Comparison of ENCODE assay signal across 15 cellular contexts in the genomic region with DNA sequence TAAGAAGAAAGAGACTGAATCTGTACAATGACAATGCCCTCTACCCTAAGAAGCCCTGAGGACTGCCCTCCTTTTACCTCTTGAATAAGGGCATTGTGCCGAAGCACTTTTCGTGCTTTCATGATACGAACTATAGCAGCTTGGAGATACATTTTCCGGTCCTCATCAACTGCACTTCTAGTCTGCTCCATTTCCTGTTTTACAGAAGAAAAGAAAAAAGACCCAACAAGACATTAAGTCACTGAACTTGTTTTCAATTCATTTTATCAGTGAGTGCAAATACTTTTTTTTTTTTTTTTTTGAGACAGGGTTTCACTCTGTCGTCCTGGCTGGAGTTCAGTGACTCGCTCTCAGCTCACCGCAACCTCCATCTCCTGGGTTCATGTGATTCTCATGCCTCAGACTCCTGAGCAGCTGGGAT.
DNase-seq lines count a peak whose midpoint lies in the region; ATAC-seq and TF ChIP-seq lines count a peak whose summit lies in the region.
"Had no signal": no experiment of that assay in that cellular context is flagged by ENCODE, and none has a peak within 500 bp of the region (broad histone marks: within the 10 kb centered on the region; RNA-seq: fewer than 3 reads in every experiment).

No MANE protein-coding gene starts in this region.

- no peak overlapping the region for H4K5ac ChIP-seq in H9 (ENCODE audit: insufficient read length, low read depth, low read length)

- H3K36me3 Mint-ChIP-seq in H9 (ENCODE audit: insufficient read depth in 1 of 3, low read depth in 3 of 3), result peaks cover 5 to 34% (median 24%) of the 10 kb centered on the region in 3 experiments; a peak in 5 of 7 replicates

- DNase-seq in A172 (ENCODE audit: low spot score), result peak; percentile 40
- peak; percentile 40 for DNase-seq in COLO829 (ENCODE audit: low spot score)
- peak; percentile 64 for DNase-seq in SK-MEL-5 (ENCODE audit: low read depth, low spot score)
- DNase-seq in central memory CD4-positive, alpha-beta T cell, result peak; percentile 21
- DNase-seq in colonic mucosa, result no peak
- DNase-seq in H9, result no peak
- DNase-seq in upper lobe of left lung, result no peak
- no peak for DNase-seq in heart right ventricle
- DNase-seq: activated naive CD8-positive, alpha-beta T cell treated with anti-CD3 and anti-CD28 coated beads for 36 hours; DMS 273 treated with DMSO at 0.1 percent for 48 hours; effector memory CD4-positive, alpha-beta T cell; left ventricle myocardium superior; NCI-H187; NCI-H510A treated with DMSO at 0.1 percent for 48 hours; pancreas had no signal

- H3K36me3 ChIP-seq in colonic mucosa (no peaks in the 10 kb centered on the region), upper lobe of left lung (peaks cover 4 to 87% (median 31%) of the 10 kb centered on the region in 4 donors), heart right ventricle (peaks cover 0 to 100% (median 25%) of the 10 kb centered on the region in 9 donors)

- no peak overlapping the region for H2AK5ac ChIP-seq in H9 (ENCODE audit: insufficient read length, low read length)

- no peak overlapping the region for H3T11ph ChIP-seq in H9 (ENCODE audit: low read length)

- no peaks in the 10 kb centered on the region for H3K9me3 ChIP-seq in colonic mucosa
- no peaks in the 10 kb centered on the region for H3K9me3 ChIP-seq in H9 (ENCODE audit: control insufficient read depth, low read depth, low read length)
- no peaks in the 10 kb centered on the region for H3K9me3 ChIP-seq in upper lobe of left lung
- H3K9me3 ChIP-seq in heart right ventricle, result no peaks in the 10 kb centered on the region
- H3K9me3 ChIP-seq: pancreas had no signal

- no peaks in the 10 kb centered on the region for H3K9me3 Mint-ChIP-seq in H9
- H3K9me3 Mint-ChIP-seq: activated naive CD8-positive, alpha-beta T cell treated with anti-CD3 and anti-CD28 coated beads for 36 hours had no signal

- no peak overlapping the region for H3K23ac ChIP-seq in H9 (ENCODE audit: insufficient read length, low read depth, low read length)

- intact Hi-C loops in colonic mucosa (cut with DNase I) (no loop called here), heart right ventricle (cut with DNase I) (no loop called here)

- in situ Hi-C loops in SK-MEL-5 (cut with HindIII; ENCODE audit: low pct_unique_long_range_greater_than_20kb, low sequenced_read_pairs), result no loop called here

- H3K4me3 ChIP-seq in colonic mucosa (no peak overlapping the region), upper lobe of left lung (no peak overlapping the region), heart right ventricle (no peak overlapping the region)
- H3K4me3 ChIP-seq: pancreas had no signal

- H4K8ac ChIP-seq in H9 (replicated peaks; ENCODE audit: insufficient read length, low read depth, low read length), result no peak overlapping the region

- H3K4me1 Mint-ChIP-seq in H9, result peaks cover 23 to 24% of the 10 kb centered on the region in 2 experiments
- H3K4me1 Mint-ChIP-seq: activated naive CD8-positive, alpha-beta T cell treated with anti-CD3 and anti-CD28 coated beads for 36 hours had no signal

- TF ChIP-seq POLR2A in upper lobe of left lung (IDR thresholded peaks at IDR 0.05), result no peak

- H4K20me1 ChIP-seq in H9 (ENCODE audit: control insufficient read depth, insufficient read depth, insufficient read length), result no peaks in the 10 kb centered on the region

- H3K27me3 ChIP-seq in colonic mucosa, result no peaks in the 10 kb centered on the region
- no peaks in the 10 kb centered on the region for H3K27me3 ChIP-seq in H9 (ENCODE audit: insufficient read depth, low read length)
- H3K27me3 ChIP-seq in upper lobe of left lung, result no peaks in the 10 kb centered on the region
- no peaks in the 10 kb centered on the region for H3K27me3 ChIP-seq in heart right ventricle
- H3K27me3 ChIP-seq: pancreas had no signal

- H2BK12ac ChIP-seq in H9 (ENCODE audit: insufficient read length, low read depth, low read length), result no peak overlapping the region

- no peak overlapping the region for H3K4me3 Mint-ChIP-seq in H9
- H3K4me3 Mint-ChIP-seq: activated naive CD8-positive, alpha-beta T cell treated with anti-CD3 and anti-CD28 coated beads for 36 hours had no signal

- H3K9ac ChIP-seq in colonic mucosa (ENCODE audit: low read depth in 2 of 2, low read length in 2 of 2) (no peak overlapping the region), H9 (ENCODE audit: extremely low read depth, insufficient read length, low read length) (no peak overlapping the region)

- no peak overlapping the region for H3K14ac ChIP-seq in H9 (ENCODE audit: insufficient read depth, low read length)

- no peak overlapping the region for H2BK5ac ChIP-seq in H9 (ENCODE audit: insufficient read length, low read length)

- H3K4ac ChIP-seq in H9 (ENCODE audit: low read depth, low read length), result no peak overlapping the region

- TF ChIP-seq EP300 in upper lobe of left lung (IDR thresholded peaks at IDR 0.05), result no peak

- H4K91ac ChIP-seq in H9 (ENCODE audit: insufficient read length, low read depth, low read length), result no peak overlapping the region

- no peaks in the 10 kb centered on the region for H3K27me3 Mint-ChIP-seq in H9 (ENCODE audit: low read depth)
- H3K27me3 Mint-ChIP-seq: activated naive CD8-positive, alpha-beta T cell treated with anti-CD3 and anti-CD28 coated beads for 36 hours had no signal

- H3K18ac ChIP-seq in H9 (ENCODE audit: insufficient read length, low read depth, low read length), result no peak overlapping the region

- H3K79me1 ChIP-seq in H9 (ENCODE audit: insufficient read depth, low read depth, low read length, poor library complexity, severe bottlenecking), result no peaks in the 10 kb centered on the region

- no peaks in the 10 kb centered on the region for H3K23me2 ChIP-seq in H9 (ENCODE audit: insufficient read length, low read depth, low read length, poor library complexity, severe bottlenecking)

- ATAC-seq in upper lobe of left lung (ENCODE audit: low FRiP score in 2 of 2) (no peak), heart right ventricle (no peak)
- ATAC-seq: left ventricle myocardium superior, pancreas had no signal

- H2BK15ac ChIP-seq in H9 (ENCODE audit: low read depth, low read length), result no peak overlapping the region

- no CpG with 5 or more reads among the region's 7 CpGs for WGBS in H9 (ENCODE audit: extremely low coverage, insufficient read length, low lambda C conversion rate)
- WGBS in upper lobe of left lung, 2 donors, result 91 to 97% methylated on average over 7 of the region's 7 CpGs
- 83 to 86% methylated on average over 7 of the region's 7 CpGs for WGBS in heart right ventricle, 2 donors

- H3K79me2 ChIP-seq in H9 (ENCODE audit: insufficient read depth, low read length), result no peaks in the 10 kb centered on the region

- TF ChIP-seq CTCF in colonic mucosa (IDR thresholded peaks at IDR 0.05) (no peak), H9 (conservative IDR thresholded peaks at IDR 0.05) (no peak), upper lobe of left lung (IDR thresholded peaks at IDR 0.05) (no peak), heart right ventricle (IDR thresholded peaks at IDR 0.05) (no peak)

- no peak overlapping the region for H3K4me2 ChIP-seq in H9 (ENCODE audit: insufficient read depth, insufficient read length, low read length)

- no peak overlapping the region for H3K27ac ChIP-seq in colonic mucosa
- H3K27ac ChIP-seq in H9 (ENCODE audit: insufficient read length, low read depth, low read length), result no peak overlapping the region
- no peak overlapping the region for H3K27ac ChIP-seq in upper lobe of left lung
- H3K27ac ChIP-seq in heart right ventricle, result no peak overlapping the region
- H3K27ac ChIP-seq: pancreas had no signal

- H3K27ac Mint-ChIP-seq in H9, result peak overlapping the region in 1 of 3 experiments; percentile 55; a peak in 1 of 7 replicates
- H3K27ac Mint-ChIP-seq: activated naive CD8-positive, alpha-beta T cell treated with anti-CD3 and anti-CD28 coated beads for 36 hours had no signal

- H3K56ac ChIP-seq in H9 (ENCODE audit: insufficient read length, low read depth, low read length), result no peak overlapping the region

- no peak overlapping the region for H2BK20ac ChIP-seq in H9 (ENCODE audit: low read depth, low read length, poor library complexity, severe bottlenecking)

- no peak overlapping the region for H2AFZ ChIP-seq in H9 (ENCODE audit: low read length)

- no peaks in the 10 kb centered on the region for H3K4me1 ChIP-seq in colonic mucosa
- H3K4me1 ChIP-seq in H9 (ENCODE audit: insufficient read depth, low read length), result peaks cover 2% of the 10 kb centered on the region; the same call in 1 of the 2 replicates
- no peaks in the 10 kb centered on the region for H3K4me1 ChIP-seq in upper lobe of left lung
- H3K4me1 ChIP-seq in heart right ventricle, result peaks cover 0 to 5% (median 0%) of the 10 kb centered on the region in 9 donors
- H3K4me1 ChIP-seq: pancreas had no signal

- no peak overlapping the region for H2BK120ac ChIP-seq in H9 (ENCODE audit: low read depth, low read length, poor library complexity, severe bottlenecking)

Comparison
In these comparisons a context has a peak if more than half of its experiments do, and no peak if none do; other contexts are left out.
1. DNase-seq: peak in A172 (single experiment), COLO829 (single experiment), SK-MEL-5 (single experiment) and central memory CD4-positive, alpha-beta T cell (single experiment); none in colonic mucosa (single experiment), H9 (single experiment), upper lobe of left lung (0 of 2) and heart right ventricle (0 of 2).